Comparison of ENCODE assay signal across 19 cellular contexts in genomic region chr5:105034335-105034734, GRCh38.
"Had no signal": no experiment of that assay in that cellular context is flagged by ENCODE, and none has a peak within 500 bp of the region (broad histone marks: within the 10 kb centered on the region; RNA-seq: fewer than 3 reads in every experiment).

No MANE protein-coding gene starts in this region.

- H3K4me1 ChIP-seq: adrenal gland, gastroesophageal sphincter, stomach, upper lobe of right lung had no signal

- H3K4me3 Mint-ChIP-seq: activated CD4-positive, alpha-beta memory T cell treated with anti-CD3 and anti-CD28 coated beads for 36 hours; activated CD4-positive, alpha-beta T cell treated with anti-CD3 and anti-CD28 coated beads for 36 hours; activated CD8-positive, alpha-beta memory T cell treated with anti-CD3 and anti-CD28 coated beads, Interleukin-2, amount 10 ng/mL, durations not matched to agents 7 days and 5 days had no signal

- H3K27me3 Mint-ChIP-seq: activated CD4-positive, alpha-beta memory T cell treated with anti-CD3 and anti-CD28 coated beads for 36 hours; activated CD4-positive, alpha-beta T cell treated with anti-CD3 and anti-CD28 coated beads for 36 hours; activated CD8-positive, alpha-beta memory T cell treated with anti-CD3 and anti-CD28 coated beads, Interleukin-2, amount 10 ng/mL, durations not matched to agents 7 days and 5 days had no signal

- H3K4me3 ChIP-seq: adrenal gland, coronary artery, gastroesophageal sphincter, lung, stomach, thoracic aorta, upper lobe of right lung had no signal

- H3K36me3 Mint-ChIP-seq: activated CD4-positive, alpha-beta memory T cell treated with anti-CD3 and anti-CD28 coated beads for 36 hours; activated CD8-positive, alpha-beta memory T cell treated with anti-CD3 and anti-CD28 coated beads, Interleukin-2, amount 10 ng/mL, durations not matched to agents 7 days and 5 days had no signal

- H3K27me3 ChIP-seq: adrenal gland, gastroesophageal sphincter, stomach, upper lobe of right lung had no signal

- H3K9me3 ChIP-seq: upper lobe of right lung had no signal

- H3K4me1 Mint-ChIP-seq: activated CD4-positive, alpha-beta T cell treated with anti-CD3 and anti-CD28 coated beads for 36 hours; activated CD8-positive, alpha-beta memory T cell treated with anti-CD3 and anti-CD28 coated beads, Interleukin-2, amount 10 ng/mL, durations not matched to agents 7 days and 5 days had no signal

- H3K27ac Mint-ChIP-seq: activated CD4-positive, alpha-beta memory T cell treated with anti-CD3 and anti-CD28 coated beads for 36 hours; activated CD4-positive, alpha-beta T cell treated with anti-CD3 and anti-CD28 coated beads for 36 hours; activated CD8-positive, alpha-beta memory T cell treated with anti-CD3 and anti-CD28 coated beads, Interleukin-2, amount 10 ng/mL, durations not matched to agents 7 days and 5 days; activated T-helper 2 cell treated with anti-CD3 and anti-CD28 coated beads, Interferon-gamma antibody, Interleukin-2, Interleukin-4, amounts not matched to agents 10 μg/mL and 5 μg/mL and 100 μg/mL, durations not matched to agents 14 hours and 24 hours and 36 hours had no signal

- H3K36me3 ChIP-seq: adrenal gland, gastroesophageal sphincter, stomach, thoracic aorta, upper lobe of right lung had no signal

- DNase-seq: activated CD4-positive, alpha-beta memory T cell treated with anti-CD3 and anti-CD28 coated beads for 36 hours; activated CD4-positive, alpha-beta T cell treated with anti-CD3 and anti-CD28 coated beads for 36 hours; activated CD8-positive, alpha-beta memory T cell treated with anti-CD3 and anti-CD28 coated beads, Interleukin-2, amount 10 ng/mL, durations not matched to agents 7 days and 5 days; activated naive CD4-positive, alpha-beta T cell treated with anti-CD3 and anti-CD28 coated beads, Interleukin-2, amount 50 U/mL, for 16 hours; activated T-cell treated with anti-CD3 and anti-CD28 coated beads, Interleukin-2, amount 50 U/mL, for 1 hour; caudate nucleus; effector CD8-positive, alpha-beta T cell; islet precursor cell; midbrain; stimulated activated CD4-positive, alpha-beta T cell treated with anti-CD3 and anti-CD28 coated beads, Interleukin-12 subunit alpha, Interleukin-12 subunit beta, amount 100 ng/mL, for 4 hours; stimulated activated CD4-positive, alpha-beta T cell treated with anti-CD3 and anti-CD28 coated beads, Interleukin-2, amount 100 ng/mL, for 24 hours; stomach; upper lobe of right lung had no signal

- H3K27ac ChIP-seq: adrenal gland, coronary artery, gastroesophageal sphincter, stomach, thoracic aorta, upper lobe of right lung had no signal

- ATAC-seq: activated CD4-positive, alpha-beta T cell treated with anti-CD3 and anti-CD28 coated beads for 36 hours; activated CD8-positive, alpha-beta memory T cell treated with anti-CD3 and anti-CD28 coated beads, Interleukin-2, amount 10 ng/mL, durations not matched to agents 7 days and 5 days; gastroesophageal sphincter; upper lobe of right lung had no signal
